ENCODE assay signal across 8 cellular contexts in genomic region chr6:30689985-30690384, GRCh38. TPM values are rescaled to one million over a fixed set of nuclear protein-coding genes. Genes with fewer than 3 reads are reported as not detected.
DNase-seq lines count a peak whose midpoint lies in the region; ATAC-seq and TF ChIP-seq lines count a peak whose summit lies in the region.

No MANE protein-coding gene starts in this region.

- TF ChIP-seq POLR2A in GM18505 (IDR thresholded peaks at IDR 0.05; ENCODE audit: borderline replicate concordance, extremely low read depth, insufficient read depth, insufficient read length): no peak

- ATAC-seq in activated CD4-positive, alpha-beta T cell treated with anti-CD3 and anti-CD28 coated beads for 36 hours: no peak
- ATAC-seq in left lung: no peak
- no peak for ATAC-seq in thoracic aorta (ENCODE audit: insufficient number of reproducible peaks, low FRiP score, low read depth)
- no peak for ATAC-seq in GM21390 (IDR thresholded peaks at IDR 0.05; ENCODE audit: unreplicated experiment)
- ATAC-seq in GM18505 (IDR thresholded peaks at IDR 0.05; ENCODE audit: unreplicated experiment): no peak

- CTCF ChIA-PET in activated CD4-positive, alpha-beta T cell treated with anti-CD3 and anti-CD28 coated beads for 36 hours (lab: Charles Lee): interaction anchor here (0.6 to 3.1 kb wide), 6 partner anchors 11 to 124 kb away, joined by 3 to 16 read pairs (median 4); partner anchors contain the start of gene MDC1

- H3K4me1 Mint-ChIP-seq in activated CD4-positive, alpha-beta T cell treated with anti-CD3 and anti-CD28 coated beads for 36 hours: peaks cover 42% of the 10 kb centered on the region

- peak overlapping the region; percentile 79 for H3K9ac ChIP-seq in adipocyte (ENCODE audit: low read length)

- H3K9me3 ChIP-seq in adipocyte (ENCODE audit: control insufficient read depth, low read length) (no peaks in the 10 kb centered on the region), left lung (no peaks in the 10 kb centered on the region), thoracic aorta (no peaks in the 10 kb centered on the region)

- peak overlapping the region; percentile 70 for H3K27ac Mint-ChIP-seq in activated CD4-positive, alpha-beta T cell treated with anti-CD3 and anti-CD28 coated beads for 36 hours

- intact Hi-C loops in activated CD4-positive, alpha-beta T cell treated with anti-CD3 and anti-CD28 coated beads for 36 hours (cut with DNase I, micrococcal nuclease): loop anchor here in 1 of 2 experiments (10.0 kb wide), 2 partner anchors 365 to 625 kb away; partner anchors contain the start of genes POLR1H, PPP1R11 and TRIM39
- intact Hi-C loops in left lung (cut with DNase I): loop anchor here in 1 of 2 donors (10.0 kb wide), 1 partner anchor 45 kb away; no protein-coding TSS in a partner anchor

- H3K4me3 ChIP-seq in adipocyte (ENCODE audit: low read length) (peak overlapping the region; percentile 88), left lung (peak overlapping the region; percentile 47 to 91), thoracic aorta (peak overlapping the region; percentile 92)

- peak overlapping the region; percentile 74 to 97 for H3K27ac ChIP-seq in left lung
- peak overlapping the region; percentile 92 to 100 for H3K27ac ChIP-seq in thoracic aorta

- no peaks in the 10 kb centered on the region for H3K9me3 Mint-ChIP-seq in activated CD4-positive, alpha-beta T cell treated with anti-CD3 and anti-CD28 coated beads for 36 hours (ENCODE audit: low read depth)

- peak overlapping the region; percentile 75 for H3K4me3 Mint-ChIP-seq in activated CD4-positive, alpha-beta T cell treated with anti-CD3 and anti-CD28 coated beads for 36 hours

- no peaks in the 10 kb centered on the region for H3K27me3 ChIP-seq in adipocyte (replicated peaks; ENCODE audit: control insufficient read depth, insufficient read depth, low read length)
- no peaks in the 10 kb centered on the region for H3K27me3 ChIP-seq in left lung
- no peaks in the 10 kb centered on the region for H3K27me3 ChIP-seq in thoracic aorta (replicated peaks; ENCODE audit: insufficient read depth)

- H3K36me3 ChIP-seq in adipocyte (ENCODE audit: control insufficient read depth, insufficient read depth, low read length, severe bottlenecking): no peaks in the 10 kb centered on the region
- H3K36me3 ChIP-seq in left lung: peaks cover 0 to 4% of the 10 kb centered on the region in 2 donors
- H3K36me3 ChIP-seq in thoracic aorta: no peaks in the 10 kb centered on the region

- POLR2A ChIA-PET in activated CD4-positive, alpha-beta T cell treated with anti-CD3 and anti-CD28 coated beads for 36 hours (lab: Charles Lee): interaction anchor here (1.9 kb wide), 1 partner anchor 27 kb away, joined by 8 read pairs; the partner anchor contains the start of gene MDC1

- H3K36me3 Mint-ChIP-seq in activated CD4-positive, alpha-beta T cell treated with anti-CD3 and anti-CD28 coated beads for 36 hours (ENCODE audit: low read depth): peaks cover 27% of the 10 kb centered on the region

- H3K4me1 ChIP-seq in adipocyte (ENCODE audit: control insufficient read depth, insufficient read depth, low read length): peaks cover 28% of the 10 kb centered on the region
- H3K4me1 ChIP-seq in left lung: peaks cover 14 to 42% of the 10 kb centered on the region in 2 donors
- peaks cover 24 to 35% of the 10 kb centered on the region in 2 donors for H3K4me1 ChIP-seq in thoracic aorta (ENCODE audit: control insufficient read depth in 1 of 2, low read depth in 2 of 2)

- DNase-seq in activated CD4-positive, alpha-beta T cell treated with anti-CD3 and anti-CD28 coated beads for 36 hours: no peak
- DNase-seq in activated CD4-positive, alpha-beta T cell treated with anti-CD3 and anti-CD28 coated beads for 48 hours: no peak
- DNase-seq in adipocyte (ENCODE audit: low read depth) (no peak), left lung (no peak), thoracic aorta (ENCODE audit: low spot score) (no peak), AG08395 (ENCODE audit: low spot score) (no peak)

- no peaks in the 10 kb centered on the region for H3K27me3 Mint-ChIP-seq in activated CD4-positive, alpha-beta T cell treated with anti-CD3 and anti-CD28 coated beads for 36 hours

- no peak for TF ChIP-seq CTCF in left lung (IDR thresholded peaks at IDR 0.05)
- no peak for TF ChIP-seq CTCF in thoracic aorta (IDR thresholded peaks at IDR 0.05)

RNA-seq across cellular contexts. Expression of gene NRM, which starts 0.8 kb away (rescaled TPM):
- total RNA-seq in activated CD4-positive, alpha-beta T cell treated with anti-CD3 and anti-CD28 coated beads for 36 hours: 10 to 100 TPM; 25.8 to 36.4 TPM
- total RNA-seq in left lung (10 to 100 TPM; 13.1 to 17.4 TPM), thoracic aorta (10 to 100 TPM in 1 of 2 donors, 1 to 10 TPM in 1; 2.3 to 17.1 TPM)

RNA-seq across cellular contexts. Expression of gene PPP1R18, which starts 3.5 kb away (rescaled TPM):
- total RNA-seq in activated CD4-positive, alpha-beta T cell treated with anti-CD3 and anti-CD28 coated beads for 36 hours: 100 to 1,000 TPM; 145 to 186 TPM
- total RNA-seq in left lung (100 to 1,000 TPM in 1 of 2 donors, 10 to 100 TPM in 1; 51.8 to 117 TPM), thoracic aorta (10 to 100 TPM; 65.7 to 88.2 TPM)

RNA-seq across cellular contexts. Expression of gene DHX16, which starts 17.2 kb away (rescaled TPM):
- total RNA-seq in activated CD4-positive, alpha-beta T cell treated with anti-CD3 and anti-CD28 coated beads for 36 hours: 10 to 100 TPM; 34.5 to 36.7 TPM
- 10 to 100 TPM; 23.8 to 28.1 TPM for total RNA-seq in left lung
- total RNA-seq in thoracic aorta: 10 to 100 TPM; 27.4 to 55.2 TPM

RNA-seq across cellular contexts. Expression of gene MDC1, which starts 27.1 kb away (rescaled TPM):
- total RNA-seq in activated CD4-positive, alpha-beta T cell treated with anti-CD3 and anti-CD28 coated beads for 36 hours: 100 to 1,000 TPM in 1 of 2 experiments, 10 to 100 TPM in 1; 92.0 to 101 TPM
- total RNA-seq in left lung: 10 to 100 TPM; 28.2 to 38.6 TPM
- total RNA-seq in thoracic aorta: 10 to 100 TPM; 16.6 to 22.6 TPM

RNA-seq across cellular contexts. Expression of gene TUBB, which starts 30.2 kb away (rescaled TPM):
- 1,000 to 10,000 TPM; 1,569 to 1,746 TPM for total RNA-seq in activated CD4-positive, alpha-beta T cell treated with anti-CD3 and anti-CD28 coated beads for 36 hours
- total RNA-seq in left lung: 100 to 1,000 TPM; 409 to 602 TPM
- total RNA-seq in thoracic aorta: 100 to 1,000 TPM; 172 to 243 TPM
